10 cellular contexts compared by ENCODE assay signal in the genomic region with DNA sequence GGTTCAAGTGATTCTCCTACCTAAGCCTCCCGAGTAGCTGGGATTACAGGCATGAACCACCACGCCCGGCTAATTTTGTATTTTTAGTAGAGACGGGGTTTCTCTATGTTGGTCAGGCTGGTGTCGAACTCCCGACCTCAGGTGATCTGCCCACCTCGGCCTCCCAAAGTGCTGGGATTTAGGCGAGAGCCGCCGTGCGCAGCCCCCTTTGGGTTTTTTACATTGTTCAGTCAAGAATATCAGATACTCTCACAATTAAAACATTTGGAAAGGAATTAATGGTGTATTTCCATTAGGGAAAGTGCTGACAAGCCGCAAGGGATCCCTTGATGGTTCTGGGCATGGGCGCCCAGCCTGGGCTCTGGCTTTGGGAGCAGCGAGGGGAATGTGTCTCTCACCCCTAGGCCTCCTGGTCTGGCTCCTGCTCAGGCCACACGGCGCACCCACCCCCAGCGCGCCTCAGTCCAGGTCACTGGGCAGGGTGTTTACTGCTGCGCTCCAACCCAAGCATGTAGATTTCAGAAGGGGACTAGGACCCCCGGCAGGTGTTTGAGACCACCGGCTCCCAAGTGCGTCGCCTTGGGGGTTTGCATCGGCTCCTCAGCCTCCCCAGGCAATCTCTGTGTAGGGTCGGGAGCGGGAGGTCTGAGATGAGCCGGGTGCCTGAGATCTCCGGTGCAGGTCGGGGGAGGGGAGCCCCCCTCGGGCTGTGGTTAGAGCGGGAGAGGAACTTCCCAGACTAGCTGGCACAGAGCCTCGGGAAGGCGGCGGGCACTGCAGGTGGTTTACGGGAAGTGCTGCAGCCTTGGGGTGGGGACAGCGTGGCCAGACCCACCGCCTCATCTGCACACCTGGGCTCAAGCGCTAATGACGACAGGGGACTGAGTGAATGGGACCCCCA. TPM values are rescaled to one million over a fixed set of nuclear protein-coding genes. Genes with fewer than 3 reads are reported as not detected.
DNase-seq lines count a peak whose midpoint lies in the region; ATAC-seq, FAIRE-seq and TF ChIP-seq lines count a peak whose summit lies in the region.
"Had no signal": no experiment of that assay in that cellular context is flagged by ENCODE, and none has a peak within 500 bp of the region (broad histone marks: within the 10 kb centered on the region; RNA-seq: fewer than 3 reads in every experiment).

No MANE protein-coding gene starts in this region.

- H3K9me3 ChIP-seq in astrocyte (ENCODE audit: insufficient read depth, low read depth, low read length) = no peaks in the 10 kb centered on the region
- H3K9me3 ChIP-seq in mesenchymal stem cell (ENCODE audit: control insufficient read depth, low read length) = no peaks in the 10 kb centered on the region
- no peaks in the 10 kb centered on the region for H3K9me3 ChIP-seq in upper lobe of right lung

- ATAC-seq in upper lobe of right lung (no peak), HG02642 (IDR thresholded peaks at IDR 0.05; ENCODE audit: poor library complexity, unreplicated experiment) (no peak)

- H2BK12ac ChIP-seq in mesenchymal stem cell (ENCODE audit: low read length in 2 of 2) = peak overlapping the region; percentile 24 to 28

- H3K27ac Mint-ChIP-seq in activated naive CD4-positive, alpha-beta T cell treated with anti-CD3 and anti-CD28 coated beads, Interleukin-2, amount 10 ng/mL, durations not matched to agents 7 days and 5 days = peak overlapping the region; percentile 96
- H3K27ac Mint-ChIP-seq in astrocyte (ENCODE audit: unreplicated experiment) = peak overlapping the region; percentile 66

- no peak overlapping the region for H3K27ac ChIP-seq in astrocyte (ENCODE audit: low read depth, low read length)
- no peak overlapping the region for H3K27ac ChIP-seq in mesenchymal stem cell (ENCODE audit: low read length, poor library complexity, severe bottlenecking)
- H3K27ac ChIP-seq in upper lobe of right lung = peak overlapping the region; percentile 92

- no peaks in the 10 kb centered on the region for H3K9me3 Mint-ChIP-seq in activated naive CD4-positive, alpha-beta T cell treated with anti-CD3 and anti-CD28 coated beads, Interleukin-2, amount 10 ng/mL, durations not matched to agents 7 days and 5 days
- no peaks in the 10 kb centered on the region for H3K9me3 Mint-ChIP-seq in astrocyte (ENCODE audit: unreplicated experiment)

- DNase-seq in activated naive CD4-positive, alpha-beta T cell treated with anti-CD3 and anti-CD28 coated beads, Interleukin-2, amount 10 ng/mL, durations not matched to agents 7 days and 5 days = no peak
- no peak for DNase-seq in activated naive CD4-positive, alpha-beta T cell treated with Interleukin-2 at 50 U/mL for 16 hours
- DNase-seq in astrocyte (ENCODE audit: low read depth) = no peak
- DNase-seq in mesenchymal stem cell = no peak
- DNase-seq in upper lobe of right lung = no peak
- no peak for DNase-seq in pons (ENCODE audit: low spot score)
- no peak for DNase-seq in GOT3 (lab: John Stamatoyannopoulos, UW)

- FAIRE-seq in astrocyte (lab: Jason Lieb, UNC) = no peak
- FAIRE-seq: D721Med had no signal

- H3K27me3 Mint-ChIP-seq in activated naive CD4-positive, alpha-beta T cell treated with anti-CD3 and anti-CD28 coated beads, Interleukin-2, amount 10 ng/mL, durations not matched to agents 7 days and 5 days = peaks cover 11% of the 10 kb centered on the region
- no peaks in the 10 kb centered on the region for H3K27me3 Mint-ChIP-seq in astrocyte (ENCODE audit: low read depth, unreplicated experiment)

- intact Hi-C loops in upper lobe of right lung (cut with DNase I) = no loop called here

- H4K20me1 ChIP-seq in astrocyte (ENCODE audit: insufficient read depth, low read length) = peaks cover 34% of the 10 kb centered on the region

- H3K4me3 Mint-ChIP-seq in activated naive CD4-positive, alpha-beta T cell treated with anti-CD3 and anti-CD28 coated beads, Interleukin-2, amount 10 ng/mL, durations not matched to agents 7 days and 5 days = peak overlapping the region; percentile 89
- no peak overlapping the region for H3K4me3 Mint-ChIP-seq in astrocyte (ENCODE audit: unreplicated experiment)

- H2AK5ac ChIP-seq in mesenchymal stem cell (ENCODE audit: low read length, severe bottlenecking) = peak overlapping the region; percentile 42

- H2AFZ ChIP-seq in astrocyte (ENCODE audit: low read depth, low read length) (no peak overlapping the region), mesenchymal stem cell (ENCODE audit: low read depth, low read length) (no peak overlapping the region)

- H3K14ac ChIP-seq in mesenchymal stem cell (ENCODE audit: low read length in 2 of 2) = no peak overlapping the region

- no peak overlapping the region for H3K23ac ChIP-seq in mesenchymal stem cell (ENCODE audit: low read length in 2 of 2)

- no peak overlapping the region for H2BK5ac ChIP-seq in mesenchymal stem cell (ENCODE audit: low read depth, low read length, poor library complexity, severe bottlenecking)

- no peak overlapping the region for H3K4ac ChIP-seq in mesenchymal stem cell (ENCODE audit: low read depth in 1 of 2, low read length in 2 of 2)

- H3K4me3 ChIP-seq in astrocyte (ENCODE audit: insufficient read depth, low read depth, low read length) = no peak overlapping the region
- peak overlapping the region in 1 of 2 experiments; percentile 98 for H3K4me3 ChIP-seq in mesenchymal stem cell (ENCODE audit: insufficient read depth in 1 of 2, low read depth in 1 of 2, low read length in 2 of 2)
- H3K4me3 ChIP-seq in upper lobe of right lung = peak overlapping the region; percentile 76

- H2BK120ac ChIP-seq in mesenchymal stem cell (ENCODE audit: low read depth, low read length) = no peak overlapping the region

- H3K27me3 ChIP-seq in astrocyte (ENCODE audit: insufficient read depth, low read length) (no peaks in the 10 kb centered on the region), mesenchymal stem cell (ENCODE audit: control insufficient read depth in 1 of 2, insufficient read depth in 1 of 2, low read length in 2 of 2) (no peaks in the 10 kb centered on the region), upper lobe of right lung (no peaks in the 10 kb centered on the region)

- peaks cover 34% of the 10 kb centered on the region for H3K79me1 ChIP-seq in mesenchymal stem cell (replicated peaks; ENCODE audit: low read length, poor library complexity, severe bottlenecking)

- H3K9ac ChIP-seq in astrocyte (ENCODE audit: low read length) (no peak overlapping the region), mesenchymal stem cell (ENCODE audit: low read length) (peak overlapping the region; percentile 97)

- H2BK15ac ChIP-seq in mesenchymal stem cell (ENCODE audit: low read depth, poor library complexity, severe bottlenecking) = no peak overlapping the region

- H3K4me1 ChIP-seq in astrocyte (ENCODE audit: insufficient read depth, low read length) (peaks cover 11% of the 10 kb centered on the region), mesenchymal stem cell (ENCODE audit: control insufficient read depth, insufficient read depth, low read depth, low read length) (peaks cover 40% of the 10 kb centered on the region), upper lobe of right lung (peaks cover 28% of the 10 kb centered on the region)

- H4K8ac ChIP-seq in mesenchymal stem cell (ENCODE audit: low read length) = peak overlapping the region; percentile 79

- peaks cover 24% of the 10 kb centered on the region for H3K4me1 Mint-ChIP-seq in activated naive CD4-positive, alpha-beta T cell treated with anti-CD3 and anti-CD28 coated beads, Interleukin-2, amount 10 ng/mL, durations not matched to agents 7 days and 5 days
- peaks cover 5% of the 10 kb centered on the region for H3K4me1 Mint-ChIP-seq in astrocyte (ENCODE audit: low read depth, unreplicated experiment)

- H3K18ac ChIP-seq in mesenchymal stem cell (ENCODE audit: low read depth in 1 of 2, low read length in 2 of 2) = no peak overlapping the region

- peaks cover 10% of the 10 kb centered on the region for H3K36me3 Mint-ChIP-seq in activated naive CD4-positive, alpha-beta T cell treated with anti-CD3 and anti-CD28 coated beads, Interleukin-2, amount 10 ng/mL, durations not matched to agents 7 days and 5 days
- peaks cover 11% of the 10 kb centered on the region for H3K36me3 Mint-ChIP-seq in astrocyte (ENCODE audit: low read depth, unreplicated experiment)

- TF ChIP-seq CTCF in astrocyte (IDR thresholded peaks at IDR 0.05; ENCODE audit: insufficient read depth, low read depth, low read length) (no peak), upper lobe of right lung (IDR thresholded peaks at IDR 0.05) (no peak)

- peak overlapping the region; percentile 99 for H3K4me2 ChIP-seq in astrocyte (ENCODE audit: low read length)
- peak overlapping the region; percentile 64 for H3K4me2 ChIP-seq in mesenchymal stem cell (ENCODE audit: low read length, poor library complexity, severe bottlenecking)

- peak overlapping the region; percentile 58 for H4K91ac ChIP-seq in mesenchymal stem cell (ENCODE audit: low read length)

- peaks cover 5% of the 10 kb centered on the region for H3K79me2 ChIP-seq in astrocyte (ENCODE audit: insufficient read depth, low read length)

- WGBS in mesenchymal stem cell = 95% methylated on average over 34 of the region's 39 CpGs

- H3K36me3 ChIP-seq in astrocyte (ENCODE audit: insufficient read depth, low read length) (no peaks in the 10 kb centered on the region), mesenchymal stem cell (ENCODE audit: control insufficient read depth in 1 of 2, insufficient read depth in 2 of 2, low read depth in 1 of 2, low read length in 2 of 2) (peaks cover 26 to 85% of the 10 kb centered on the region in 2 experiments), upper lobe of right lung (peaks cover 18% of the 10 kb centered on the region)

- CTCF ChIA-PET in activated naive CD4-positive, alpha-beta T cell treated with anti-CD3 and anti-CD28 coated beads, Interleukin-2, amount 10 ng/mL, durations not matched to agents 7 days and 5 days (lab: Charles Lee) = no interaction called here

RNA-seq across cellular contexts. Expression of a gene that starts 0.8 kb away (rescaled TPM):
- total RNA-seq in astrocyte = 75.4 and 80.6 TPM in 2 replicates
- polyA plus RNA-seq in mesenchymal stem cell (2013, experiment 1 of 2) = 6.8 TPM
- 7.3 TPM for polyA plus RNA-seq in mesenchymal stem cell (2013, experiment 2 of 2)
- total RNA-seq in upper lobe of right lung = 56.2 TPM

RNA-seq across cellular contexts. Expression of a gene that starts 8.2 kb away (rescaled TPM):
- total RNA-seq in astrocyte (0.12 TPM in 1 of 2 replicates, not detected in the other), upper lobe of right lung (not detected)
- not detected for polyA plus RNA-seq in mesenchymal stem cell (2013, experiment 1 of 2)
- polyA plus RNA-seq in mesenchymal stem cell (2013, experiment 2 of 2) = not detected

RNA-seq across cellular contexts. Expression of a gene that starts 10.4 kb away (rescaled TPM):
- total RNA-seq in astrocyte = 2.0 and 4.0 TPM in 2 replicates
- polyA plus RNA-seq in mesenchymal stem cell (2013, experiment 1 of 2) = not detected
- polyA plus RNA-seq in mesenchymal stem cell (2013, experiment 2 of 2) = not detected
- total RNA-seq in upper lobe of right lung = not detected
- total RNA-seq: cerebellum had no signal

RNA-seq across cellular contexts. Expression of a gene that starts 20.5 kb away (rescaled TPM):
- total RNA-seq in astrocyte (9.9 and 12.0 TPM in 2 replicates), upper lobe of right lung (1.2 TPM)
- 0.08 TPM for polyA plus RNA-seq in mesenchymal stem cell (2013, experiment 1 of 2)
- polyA plus RNA-seq in mesenchymal stem cell (2013, experiment 2 of 2) = not detected

RNA-seq across cellular contexts. Expression of a gene that starts 40.3 kb away (rescaled TPM):
- total RNA-seq in astrocyte (38.0 and 38.3 TPM in 2 replicates), upper lobe of right lung (31.0 TPM)
- 13.2 TPM for polyA plus RNA-seq in mesenchymal stem cell (2013, experiment 1 of 2)
- polyA plus RNA-seq in mesenchymal stem cell (2013, experiment 2 of 2) = 11.9 TPM
